21 cellular contexts compared by ENCODE assay signal in the genomic region with DNA sequence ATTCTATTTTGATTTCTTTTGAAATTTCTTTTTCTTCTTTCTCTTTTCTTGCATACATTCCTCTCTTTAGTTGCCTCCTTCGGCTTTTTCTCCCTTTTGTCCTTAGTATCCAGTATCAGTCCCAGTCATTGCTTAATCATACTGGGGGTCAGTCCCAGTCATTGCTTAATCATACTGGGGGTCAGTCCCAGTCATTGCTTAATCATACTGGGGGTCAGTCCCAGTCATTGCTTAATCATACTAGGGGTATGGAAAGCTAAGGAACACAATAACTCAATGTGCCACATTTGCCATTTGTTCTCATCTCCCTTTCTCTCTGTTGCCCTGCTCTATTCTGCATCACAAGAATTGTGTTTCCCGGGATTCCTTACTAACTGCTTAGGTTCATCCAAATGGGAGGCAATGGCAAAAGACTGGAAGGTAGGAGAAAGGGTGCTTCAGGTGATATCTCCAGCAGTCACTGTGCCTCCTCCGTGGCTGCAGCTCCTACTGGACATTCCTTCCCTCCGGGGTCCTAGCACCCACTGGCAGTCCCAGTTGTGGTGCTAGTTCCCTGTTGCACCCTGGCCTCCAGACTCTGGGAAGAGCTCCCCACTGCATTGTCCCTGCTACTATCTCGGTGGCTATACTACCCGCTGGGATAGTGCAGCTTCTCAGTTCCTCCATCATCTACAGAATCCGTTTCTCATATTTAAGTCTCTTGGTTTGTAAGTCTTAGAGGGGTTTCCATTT. TPM values are rescaled to one million over a fixed set of nuclear protein-coding genes. Genes with fewer than 3 reads are reported as not detected.
A peak's percentile ranks its signal among the peaks of the same experiment; 100 is the strongest.
DNase-seq lines count a peak whose midpoint lies in the region; ATAC-seq and TF ChIP-seq lines count a peak whose summit lies in the region.
"Had no signal": no experiment of that assay in that cellular context is flagged by ENCODE, and none has a peak within 500 bp of the region (broad histone marks: within the 10 kb centered on the region; RNA-seq: fewer than 3 reads in every experiment).

No MANE protein-coding gene starts in this region.

- H3K9me3 ChIP-seq in Panc1 (ENCODE audit: control insufficient read depth, insufficient read depth, low read depth, low read length) (no peaks in the 10 kb centered on the region), neuronal stem cell (replicated peaks in 1 of 2; ENCODE audit: control insufficient read depth in 2 of 2, insufficient read depth in 1 of 2, low read depth in 1 of 2, low read length in 2 of 2) (no peaks in the 10 kb centered on the region), spleen (no peaks in the 10 kb centered on the region)
- H3K9me3 ChIP-seq: BLaER1 treated with 17β-estradiol and CSF1 and Interleukin-3, amounts not matched to agents 10 nM and 100 nM; esophagus muscularis mucosa; prostate gland had no signal

- H2AK5ac ChIP-seq in neuronal stem cell (ENCODE audit: low read depth, low read length): no peak overlapping the region

- no peaks in the 10 kb centered on the region for H3K36me3 ChIP-seq in Panc1 (ENCODE audit: control insufficient read depth, insufficient read depth, low read length)
- H3K36me3 ChIP-seq in neuronal stem cell (replicated peaks in 1 of 2; ENCODE audit: control insufficient read depth in 2 of 2, insufficient read depth in 2 of 2, low read length in 2 of 2): no peaks in the 10 kb centered on the region
- no peaks in the 10 kb centered on the region for H3K36me3 ChIP-seq in spleen
- H3K36me3 ChIP-seq: BLaER1 treated with 17β-estradiol and CSF1 and Interleukin-3, amounts not matched to agents 10 nM and 100 nM; esophagus muscularis mucosa; prostate gland had no signal

- no peaks in the 10 kb centered on the region for H3K36me3 Mint-ChIP-seq in Calu3 (ENCODE audit: insufficient read depth, unreplicated experiment)
- H3K36me3 Mint-ChIP-seq: immature natural killer cell; stimulated activated memory B cell treated with anti-CD40 and anti-IgM and Interleukin-4, amounts not matched to agents 10 μg/mL and 1 μg/mL and 100 μg/mL, for 72 hours; WTC11 had no signal

- H3K9ac ChIP-seq in neuronal stem cell (ENCODE audit: low read depth, low read length, poor library complexity): no peak overlapping the region
- H3K9ac ChIP-seq: BLaER1 treated with 17β-estradiol and CSF1 and Interleukin-3, amounts not matched to agents 10 nM and 100 nM had no signal

- no peaks in the 10 kb centered on the region for H3K4me1 ChIP-seq in Panc1 (ENCODE audit: control insufficient read depth, insufficient read depth, low read length)
- H3K4me1 ChIP-seq in neuronal stem cell (ENCODE audit: control insufficient read depth in 2 of 2, insufficient read depth in 1 of 2, low read depth in 1 of 2, low read length in 2 of 2): peaks cover 0 to 3% of the 10 kb centered on the region in 2 donors
- H3K4me1 ChIP-seq in spleen: no peaks in the 10 kb centered on the region
- H3K4me1 ChIP-seq: prostate gland had no signal

- peak; percentile 17; the same call in 1 of the 2 replicates for ATAC-seq in Panc1
- ATAC-seq in GM18873 (IDR thresholded peaks at IDR 0.05; ENCODE audit: low FRiP score, unreplicated experiment): no peak
- ATAC-seq: GM12878; stimulated activated memory B cell treated with anti-CD40 and anti-IgM and Interleukin-4, amounts not matched to agents 10 μg/mL and 1 μg/mL and 100 μg/mL, for 72 hours; WTC11 had no signal

- no peak overlapping the region for H3K4ac ChIP-seq in neuronal stem cell (ENCODE audit: low read length)

- no peaks in the 10 kb centered on the region for H3K27me3 ChIP-seq in Panc1 (ENCODE audit: control insufficient read depth, insufficient read depth, low read length)
- no peaks in the 10 kb centered on the region for H3K27me3 ChIP-seq in neuronal stem cell (ENCODE audit: control insufficient read depth in 3 of 3, insufficient read depth in 3 of 3, low read depth in 1 of 3, low read length in 3 of 3)
- peaks cover 0 to 18% (median 0%) of the 10 kb centered on the region in 7 donors for H3K27me3 ChIP-seq in spleen (replicated peaks in 1 of 7)
- H3K27me3 ChIP-seq: BLaER1 treated with 17β-estradiol and CSF1 and Interleukin-3, amounts not matched to agents 10 nM and 100 nM; esophagus muscularis mucosa had no signal

- H4K8ac ChIP-seq in neuronal stem cell (ENCODE audit: low read depth, low read length): no peak overlapping the region

- POLR2A ChIA-PET in Panc1 (lab: Charles Lee): no interaction called here

- peaks cover 22% of the 10 kb centered on the region for H3K4me1 Mint-ChIP-seq in Calu3 (ENCODE audit: low read depth, unreplicated experiment)
- H3K4me1 Mint-ChIP-seq: immature natural killer cell; stimulated activated memory B cell treated with anti-CD40 and anti-IgM and Interleukin-4, amounts not matched to agents 10 μg/mL and 1 μg/mL and 100 μg/mL, for 72 hours had no signal

- H3K27ac Mint-ChIP-seq in Calu3 (ENCODE audit: unreplicated experiment): peak overlapping the region; percentile 51
- H3K27ac Mint-ChIP-seq: immature natural killer cell; stimulated activated memory B cell treated with anti-CD40 and anti-IgM and Interleukin-4, amounts not matched to agents 10 μg/mL and 1 μg/mL and 100 μg/mL, for 72 hours; WTC11 had no signal

- WGBS in neuronal stem cell (ENCODE audit: extremely low coverage in 2 of 2, insufficient read length in 2 of 2, insufficient replicate concordance in 1 of 2), 2 donors: no CpG with 5 or more reads among the region's 7 CpGs
- WGBS in spleen, 5 donors: 86 to 94% (median 88%) methylated on average over 7 of the region's 7 CpGs

- no peak overlapping the region for H2BK5ac ChIP-seq in neuronal stem cell (ENCODE audit: low read length)

- no peaks in the 10 kb centered on the region for H3K79me1 ChIP-seq in neuronal stem cell (ENCODE audit: low read depth, low read length)

- peak overlapping the region; percentile 35 for H2BK12ac ChIP-seq in neuronal stem cell (ENCODE audit: low read length)

- no peak for TF ChIP-seq POLR2A in spleen (IDR thresholded peaks at IDR 0.05)

- H2AFZ ChIP-seq in neuronal stem cell (ENCODE audit: low read length): peak overlapping the region; percentile 21

- no TSS peak for BruUV-seq in Calu3 (replicated peaks; lab: Mats Ljungman, UMichigan)
- BruUV-seq in Panc1 (replicated peaks; lab: Mats Ljungman, UMichigan): no TSS peak

- H3K4me3 Mint-ChIP-seq in Calu3 (ENCODE audit: low read depth, unreplicated experiment): peak overlapping the region; percentile 6
- H3K4me3 Mint-ChIP-seq: immature natural killer cell; stimulated activated memory B cell treated with anti-CD40 and anti-IgM and Interleukin-4, amounts not matched to agents 10 μg/mL and 1 μg/mL and 100 μg/mL, for 72 hours; WTC11 had no signal

- in situ Hi-C loops in Panc1 (cut with HindIII; ENCODE audit: low pct_unique_long_range_greater_than_20kb, low sequenced_read_pairs): no loop called here

- no peak overlapping the region for H3K23ac ChIP-seq in neuronal stem cell (ENCODE audit: low read depth, low read length, poor library complexity)

- no peak overlapping the region for H2BK120ac ChIP-seq in neuronal stem cell (ENCODE audit: low read depth, low read length)

- intact Hi-C loops in Calu3 (cut with micrococcal nuclease; ENCODE audit: unreplicated experiment): no loop called here
- intact Hi-C loops in Panc1 (cut with micrococcal nuclease; ENCODE audit: unreplicated experiment): no loop called here
- intact Hi-C loops in spleen (cut with DNase I; ENCODE audit: low total_unique reads): no loop called here

- peak overlapping the region; percentile 50 for H3K18ac ChIP-seq in neuronal stem cell (ENCODE audit: low read length)

- H3K27ac ChIP-seq in Panc1 (ENCODE audit: low read length): no peak overlapping the region
- H3K27ac ChIP-seq in epithelial cell of prostate: peak overlapping the region; percentile 6
- H3K27ac ChIP-seq in neuronal stem cell (replicated peaks; ENCODE audit: low read length): no peak overlapping the region
- no peak overlapping the region for H3K27ac ChIP-seq in spleen
- H3K27ac ChIP-seq: BLaER1 treated with 17β-estradiol and CSF1 and Interleukin-3, amounts not matched to agents 10 nM and 100 nM; esophagus muscularis mucosa; prostate gland had no signal

- H3K4me2 ChIP-seq in neuronal stem cell (ENCODE audit: insufficient read depth, low read length, poor library complexity, severe bottlenecking): no peak overlapping the region
- H3K4me2 ChIP-seq: BLaER1 treated with 17β-estradiol and CSF1 and Interleukin-3, amounts not matched to agents 10 nM and 100 nM had no signal

- no peaks in the 10 kb centered on the region for H3K9me3 Mint-ChIP-seq in Calu3 (ENCODE audit: low read depth, unreplicated experiment)
- H3K9me3 Mint-ChIP-seq: immature natural killer cell; stimulated activated memory B cell treated with anti-CD40 and anti-IgM and Interleukin-4, amounts not matched to agents 10 μg/mL and 1 μg/mL and 100 μg/mL, for 72 hours; WTC11 had no signal

- H3K4me3 ChIP-seq in Panc1 (ENCODE audit: low read depth in 2 of 2, low read length in 2 of 2) (no peak overlapping the region), neuronal stem cell (ENCODE audit: low read length in 2 of 2) (no peak overlapping the region), spleen (no peak overlapping the region)
- H3K4me3 ChIP-seq: BLaER1 treated with 17β-estradiol and CSF1 and Interleukin-3, amounts not matched to agents 10 nM and 100 nM; esophagus muscularis mucosa; GM12878; prostate gland had no signal

- no peaks in the 10 kb centered on the region for H3K27me3 Mint-ChIP-seq in Calu3 (ENCODE audit: unreplicated experiment)

- H4K91ac ChIP-seq in neuronal stem cell (ENCODE audit: low read depth, low read length, poor library complexity): no peak overlapping the region

- DNase-seq in Calu3 (no peak), Panc1 (ENCODE audit: low read depth, low spot score) (no peak), epithelial cell of prostate (ENCODE audit: low read depth, low spot score) (no peak), neuronal stem cell (ENCODE audit: low spot score) (no peak), cortex of kidney (lab: John Stamatoyannopoulos, UW) (no peak), spleen (no peak), NCI-H1694 (lab: John Stamatoyannopoulos, UW) (no peak)
- DNase-seq: activated naive CD4-positive, alpha-beta T cell treated with anti-CD3 and anti-CD28 coated beads, Interleukin-2, amount 50 U/mL, for 16 hours; DMS79 treated with DMSO at 0.1 percent for 48 hours; immature natural killer cell; NCI-H1048; stimulated activated CD4-positive, alpha-beta T cell treated with anti-CD3 and anti-CD28 coated beads, Interleukin-4, amount 100 ng/mL, for 4 hours had no signal

- CTCF ChIA-PET in Calu3 (lab: Charles Lee): no interaction called here
- CTCF ChIA-PET in Panc1 (lab: Charles Lee): no interaction called here

- peak overlapping the region; percentile 3 for H3K14ac ChIP-seq in neuronal stem cell (ENCODE audit: low read length)

- no peak for TF ChIP-seq CTCF in Calu3 (IDR thresholded peaks at IDR 0.05; ENCODE audit: unreplicated experiment)
- no peak for TF ChIP-seq CTCF in Panc1 (IDR thresholded peaks at IDR 0.05)
- TF ChIP-seq CTCF in spleen (IDR thresholded peaks at IDR 0.05 in 8 of 11, conservative IDR thresholded peaks at IDR 0.05 in 3 of 11): no peak

- H2BK15ac ChIP-seq in neuronal stem cell (ENCODE audit: low read length): no peak overlapping the region

RNA-seq across cellular contexts. Expression of a gene that starts 32.6 kb away (rescaled TPM):
- 368 and 579 TPM in 2 replicates for total RNA-seq in Calu3 (2022)
- 113 TPM for total RNA-seq in Panc1 (2021; ENCODE audit: unreplicated experiment)
- polyA plus RNA-seq in Panc1 (2012; ENCODE audit: insufficient read length): 81.6 TPM
- polyA plus RNA-seq in neuronal stem cell (2013, experiment 1 of 2): 51.9 TPM
- 48.3 TPM for polyA plus RNA-seq in neuronal stem cell (2013, experiment 2 of 2)
- total RNA-seq in spleen: 10 to 100 TPM; 21.8 to 38.5 (median 35.1) TPM
- polyA plus RNA-seq in spleen: 1 to 10 TPM; 2.7 to 4.9 (median 4.5) TPM

RNA-seq across cellular contexts. Expression of a gene that starts 37.6 kb away (rescaled TPM):
- total RNA-seq in Calu3 (2022) (not detected in 2 replicates), Panc1 (2021; ENCODE audit: unreplicated experiment) (not detected), spleen (not detected)
- not detected for polyA plus RNA-seq in Panc1 (2012; ENCODE audit: insufficient read length)
- polyA plus RNA-seq in neuronal stem cell (2013, experiment 1 of 2): not detected
- not detected for polyA plus RNA-seq in neuronal stem cell (2013, experiment 2 of 2)
- polyA plus RNA-seq in spleen: not detected
- total RNA-seq: GM12878, mucosa of gallbladder, WTC11 had no signal
- polyA plus RNA-seq: GM12878, immature natural killer cell, urinary bladder had no signal
